16 cellular contexts compared by ENCODE assay signal in genomic region chr9:89397471-89397870, GRCh38.
"Had no signal": no experiment of that assay in that cellular context is flagged by ENCODE, and none has a peak within 500 bp of the region (broad histone marks: within the 10 kb centered on the region; RNA-seq: fewer than 3 reads in every experiment).

No MANE protein-coding gene starts in this region.

- H3K9me3 ChIP-seq: ascending aorta, gastroesophageal sphincter, lower lobe of right lung, ovary, spleen had no signal

- H3K27ac Mint-ChIP-seq: endodermal cell, neural progenitor cell, WTC11 had no signal

- H3K4me1 Mint-ChIP-seq: endodermal cell, neural progenitor cell, WTC11 had no signal

- H3K27me3 ChIP-seq: ascending aorta, gastroesophageal sphincter, neural progenitor cell, ovary, spleen had no signal

- H3K9me3 Mint-ChIP-seq: endodermal cell; neural progenitor cell; T-helper 1 cell treated with Interleukin-12 subunit alpha and Interleukin-12 subunit beta and Interleukin-4 antibody, amounts not matched to agents 30 μg/mL and 1 μg/mL, for 36 hours; WTC11 had no signal

- ATAC-seq: gastroesophageal sphincter, left colon, lower lobe of right lung, sciatic nerve, WTC11 had no signal

- H3K27ac ChIP-seq: ascending aorta, gastroesophageal sphincter, lower lobe of right lung, neural progenitor cell, ovary had no signal

- H3K4me3 Mint-ChIP-seq: endodermal cell; neural progenitor cell; T-helper 1 cell treated with Interleukin-12 subunit alpha and Interleukin-12 subunit beta and Interleukin-4 antibody, amounts not matched to agents 30 μg/mL and 1 μg/mL, for 36 hours; WTC11 had no signal

- DNase-seq: activated CD4-positive, alpha-beta T cell treated with anti-CD3 and anti-CD28 coated beads, Interleukin-2, amount 50 U/mL, for 48 hours; activated effector memory CD4-positive, alpha-beta T cell treated with anti-CD3 and anti-CD28 coated beads, Interleukin-2, amount 50 U/mL, for 16 hours; dermis blood vessel endothelial cell; endodermal cell; erythroblast; left colon; lower lobe of right lung; ovary; SIG-M5; spleen had no signal
